8 cellular contexts compared by ENCODE assay signal in the genomic region with DNA sequence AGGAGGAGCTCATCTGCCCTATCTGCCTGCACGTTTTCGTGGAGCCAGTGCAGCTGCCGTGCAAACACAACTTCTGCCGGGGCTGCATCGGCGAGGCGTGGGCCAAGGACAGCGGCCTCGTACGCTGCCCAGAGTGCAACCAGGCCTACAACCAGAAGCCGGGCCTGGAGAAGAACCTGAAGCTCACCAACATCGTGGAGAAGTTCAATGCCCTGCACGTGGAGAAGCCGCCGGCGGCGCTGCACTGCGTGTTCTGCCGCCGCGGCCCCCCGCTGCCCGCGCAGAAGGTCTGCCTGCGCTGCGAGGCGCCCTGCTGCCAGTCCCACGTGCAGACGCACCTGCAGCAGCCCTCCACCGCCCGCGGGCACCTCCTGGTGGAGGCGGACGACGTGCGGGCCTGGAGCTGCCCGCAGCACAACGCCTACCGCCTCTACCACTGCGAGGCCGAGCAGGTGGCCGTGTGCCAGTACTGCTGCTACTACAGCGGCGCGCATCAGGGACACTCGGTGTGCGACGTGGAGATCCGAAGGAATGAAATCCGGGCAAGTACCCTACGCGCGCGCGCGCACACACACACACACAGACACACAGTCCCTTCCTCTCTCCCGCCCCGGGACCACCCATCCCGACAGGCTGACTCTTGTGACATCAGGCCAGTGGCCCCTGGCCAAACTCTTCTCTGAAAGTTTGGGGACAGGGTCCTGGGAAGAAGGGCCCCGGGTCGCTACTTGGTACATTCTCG. TPM values are rescaled to one million over a fixed set of nuclear protein-coding genes. Genes with fewer than 3 reads are reported as not detected.
DNase-seq lines count a peak whose midpoint lies in the region; ATAC-seq and TF ChIP-seq lines count a peak whose summit lies in the region.

No MANE protein-coding gene starts in this region.

- peak overlapping the region; percentile 94 for H3K4me3 ChIP-seq in MM.1S (ENCODE audit: low read length)
- H3K4me3 ChIP-seq in SK-N-MC, result peak overlapping the region; percentile 83
- peak overlapping the region; percentile 92 for H3K4me3 ChIP-seq in trophoblast cell (ENCODE audit: low read depth, low read length)
- H3K4me3 ChIP-seq in upper lobe of right lung, result peak overlapping the region; percentile 85

- H2BK12ac ChIP-seq in trophoblast cell (ENCODE audit: low read length), result no peak overlapping the region

- intact Hi-C loops in cardiac septum (cut with DNase I), result loop anchor here (2.0 to 5.0 kb wide), 2 partner anchors 30 to 67 kb away; partner anchors contain the start of genes ARL3 and SFXN2
- intact Hi-C loops in upper lobe of right lung (cut with DNase I), result no loop called here

- H3K27ac ChIP-seq in MM.1S (ENCODE audit: low read length) (peak overlapping the region; percentile 94), SK-N-MC (no peak overlapping the region), trophoblast cell (ENCODE audit: low read depth, low read length) (peak overlapping the region; percentile 99), upper lobe of right lung (peak overlapping the region; percentile 100)

- peaks cover 28% of the 10 kb centered on the region for H3F3A ChIP-seq in MM.1S (ENCODE audit: insufficient read depth, low read length)

- H3K36me3 Mint-ChIP-seq in activated naive CD8-positive, alpha-beta T cell treated with anti-CD3 and anti-CD28 coated beads, Interleukin-2, amount 50 U/mL, for 24 hours (ENCODE audit: low read depth), result peaks cover 25% of the 10 kb centered on the region

- no peak overlapping the region for H4K12ac ChIP-seq in trophoblast cell (ENCODE audit: low read depth, low read length)

- peak overlapping the region; percentile 55 for H2BK5ac ChIP-seq in trophoblast cell (ENCODE audit: low read depth, low read length, poor library complexity)

- no peak overlapping the region for H2BK120ac ChIP-seq in trophoblast cell (ENCODE audit: insufficient read depth, low read length, poor library complexity)

- H3K27me3 ChIP-seq in MM.1S (replicated peaks; ENCODE audit: insufficient read depth, low read length), result no peaks in the 10 kb centered on the region
- no peaks in the 10 kb centered on the region for H3K27me3 ChIP-seq in trophoblast cell (ENCODE audit: insufficient read depth, low read length)
- H3K27me3 ChIP-seq in upper lobe of right lung, result no peaks in the 10 kb centered on the region

- peak overlapping the region; percentile 96 for H3K4me3 Mint-ChIP-seq in activated naive CD8-positive, alpha-beta T cell treated with anti-CD3 and anti-CD28 coated beads, Interleukin-2, amount 50 U/mL, for 24 hours

- H3K79me1 ChIP-seq in trophoblast cell (ENCODE audit: low read length), result peaks cover 25% of the 10 kb centered on the region

- peak overlapping the region; percentile 84 for H3K4ac ChIP-seq in trophoblast cell (ENCODE audit: low read depth, low read length)

- no peak overlapping the region for H3K23ac ChIP-seq in trophoblast cell (ENCODE audit: low read length)

- peak overlapping the region; percentile 98 for H3K27ac Mint-ChIP-seq in activated naive CD8-positive, alpha-beta T cell treated with anti-CD3 and anti-CD28 coated beads, Interleukin-2, amount 50 U/mL, for 24 hours

- H3K36me3 ChIP-seq in MM.1S (replicated peaks; ENCODE audit: insufficient read depth, low read length) (no peaks in the 10 kb centered on the region), SK-N-MC (ENCODE audit: insufficient read depth, low read length) (no peaks in the 10 kb centered on the region), trophoblast cell (ENCODE audit: control insufficient read depth in 1 of 2, insufficient read depth in 2 of 2, low read length in 2 of 2) (peaks cover 16 to 17% of the 10 kb centered on the region in 2 experiments), upper lobe of right lung (peaks cover 8% of the 10 kb centered on the region)

- no peaks in the 10 kb centered on the region for H3K9me2 ChIP-seq in MM.1S (replicated peaks; ENCODE audit: insufficient read depth, low read length)

- DNase-seq in GDM1 (lab: John Stamatoyannopoulos, UW) (peak; percentile 41), MM.1S (peak; percentile 92), SK-N-MC (ENCODE audit: low read depth, low spot score) (no peak), cardiac septum (ENCODE audit: low spot score) (peak; percentile 90), trophoblast cell (peak; percentile 94 to 95), upper lobe of right lung (peak; percentile 94)
- DNase-seq in activated naive CD8-positive, alpha-beta T cell treated with anti-CD3 and anti-CD28 coated beads, Interleukin-2, amount 50 U/mL, for 24 hours, result peak; percentile 80

- H3K27me3 Mint-ChIP-seq in activated naive CD8-positive, alpha-beta T cell treated with anti-CD3 and anti-CD28 coated beads, Interleukin-2, amount 50 U/mL, for 24 hours, result no peaks in the 10 kb centered on the region

- H3K9me3 ChIP-seq in MM.1S (replicated peaks; ENCODE audit: insufficient read depth, low read length), result no peaks in the 10 kb centered on the region
- no peaks in the 10 kb centered on the region for H3K9me3 ChIP-seq in SK-N-MC (ENCODE audit: low read depth, low read length)
- no peaks in the 10 kb centered on the region for H3K9me3 ChIP-seq in trophoblast cell (ENCODE audit: insufficient read depth, low read depth, low read length)
- H3K9me3 ChIP-seq in upper lobe of right lung, result no peaks in the 10 kb centered on the region

- H4K91ac ChIP-seq in trophoblast cell (ENCODE audit: low read depth, low read length), result peak overlapping the region; percentile 89

- peak overlapping the region; percentile 70 for H4K8ac ChIP-seq in trophoblast cell (ENCODE audit: low read depth, low read length)

- H2AFZ ChIP-seq in MM.1S (ENCODE audit: low read length) (peak overlapping the region; percentile 39), trophoblast cell (ENCODE audit: insufficient read depth, low read length, poor library complexity) (no peak overlapping the region)

- H3K4me2 ChIP-seq in MM.1S (ENCODE audit: low read depth, low read length), result peak overlapping the region; percentile 85
- H3K4me2 ChIP-seq in trophoblast cell (ENCODE audit: low read length), result peak overlapping the region; percentile 72

- no peaks in the 10 kb centered on the region for H3K9me3 Mint-ChIP-seq in activated naive CD8-positive, alpha-beta T cell treated with anti-CD3 and anti-CD28 coated beads, Interleukin-2, amount 50 U/mL, for 24 hours

- WGBS in trophoblast cell (ENCODE audit: extremely low coverage, insufficient coverage, insufficient read length), result no CpG with 5 or more reads among the region's 62 CpGs

- H3K4me1 Mint-ChIP-seq in activated naive CD8-positive, alpha-beta T cell treated with anti-CD3 and anti-CD28 coated beads, Interleukin-2, amount 50 U/mL, for 24 hours, result peaks cover 46% of the 10 kb centered on the region

- H3K79me2 ChIP-seq in MM.1S (ENCODE audit: low read length) (peaks cover 62% of the 10 kb centered on the region), trophoblast cell (ENCODE audit: control insufficient read depth, insufficient read depth, low read length, poor library complexity) (peaks cover 41% of the 10 kb centered on the region)

- H3K4me1 ChIP-seq in MM.1S (ENCODE audit: low read length) (peaks cover 33% of the 10 kb centered on the region), trophoblast cell (ENCODE audit: control insufficient read depth in 1 of 2, insufficient read depth in 2 of 2, low read length in 2 of 2) (peaks cover 15 to 40% of the 10 kb centered on the region in 2 experiments), upper lobe of right lung (peaks cover 39% of the 10 kb centered on the region)

- no peak overlapping the region for H2AK5ac ChIP-seq in trophoblast cell (ENCODE audit: low read length)

- peaks cover 20% of the 10 kb centered on the region for H4K20me1 ChIP-seq in MM.1S (ENCODE audit: insufficient read depth, low read length)

- TF ChIP-seq CTCF in MM.1S (IDR thresholded peaks at IDR 0.05; ENCODE audit: low read length) (peak; percentile 72), upper lobe of right lung (IDR thresholded peaks at IDR 0.05) (peak; percentile 63)

- peak; percentile 3 for ATAC-seq in activated naive CD8-positive, alpha-beta T cell treated with anti-CD3 and anti-CD28 coated beads, Interleukin-2, amount 50 U/mL, for 24 hours
- peak; percentile 39 for ATAC-seq in upper lobe of right lung
- ATAC-seq in GM19452 (IDR thresholded peaks at IDR 0.05; ENCODE audit: unreplicated experiment), result no peak

- peak overlapping the region; percentile 93 for H3K18ac ChIP-seq in trophoblast cell (ENCODE audit: low read length)

- H3K14ac ChIP-seq in trophoblast cell (ENCODE audit: low read length), result peak overlapping the region; percentile 96

- H3K9ac ChIP-seq in MM.1S (ENCODE audit: low read length) (peak overlapping the region; percentile 94), SK-N-MC (ENCODE audit: insufficient read length) (peak overlapping the region; percentile 69), trophoblast cell (ENCODE audit: low read length) (peak overlapping the region; percentile 82)

RNA-seq across cellular contexts. Expression of gene TRIM8, which starts 0.5 kb away (rescaled TPM):
- total RNA-seq in cardiac septum (99.6 TPM), upper lobe of right lung (146 TPM)
- 36.7 and 37.2 TPM in 2 replicates for polyA plus RNA-seq in trophoblast cell (2013)
